ENCODE assay signal across 14 cellular contexts in the genomic region with DNA sequence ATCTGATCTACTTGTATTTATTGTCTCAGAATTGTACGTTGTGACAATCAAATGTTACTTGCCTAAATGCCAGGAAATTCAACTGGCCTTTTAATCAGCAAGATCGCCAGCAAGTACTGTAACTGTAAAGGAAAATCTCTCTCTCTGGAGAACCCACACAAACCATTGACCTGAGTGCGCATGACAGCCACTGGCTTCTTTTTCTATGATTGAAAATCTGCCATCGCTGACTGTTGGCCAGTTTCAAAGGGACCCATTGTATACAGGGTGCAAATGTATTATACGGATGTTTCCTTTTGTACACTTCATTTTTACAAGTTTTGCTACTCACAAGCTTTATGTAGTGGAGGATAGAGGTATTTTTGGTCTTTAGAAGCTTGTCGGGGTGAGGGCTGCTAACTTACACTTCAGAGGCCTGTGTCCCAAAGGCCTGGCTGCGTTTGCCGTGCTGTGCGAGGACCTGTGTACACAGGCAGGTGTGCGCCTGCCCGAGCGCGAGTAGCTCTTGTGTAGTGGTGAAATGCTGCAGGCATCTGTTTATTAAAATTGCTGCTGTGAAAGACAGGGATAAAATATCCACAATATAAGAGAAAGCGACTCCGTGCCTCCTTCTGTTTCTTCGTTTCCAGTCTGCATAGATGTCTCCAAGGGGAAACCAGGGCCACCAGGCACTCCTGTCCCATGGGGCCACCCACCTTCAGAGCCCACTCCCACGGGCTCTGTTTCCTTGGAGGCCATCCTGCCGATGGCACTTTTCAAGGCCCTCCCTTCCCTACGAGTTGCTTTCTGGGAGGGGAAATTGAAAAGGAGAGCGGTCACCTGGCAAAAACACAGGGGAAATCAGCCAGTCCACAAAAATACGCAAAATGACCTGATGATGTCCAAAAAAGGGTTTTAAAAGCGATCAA. TPM values are rescaled to one million over a fixed set of nuclear protein-coding genes. Genes with fewer than 3 reads are reported as not detected.
DNase-seq lines count a peak whose midpoint lies in the region; FAIRE-seq and TF ChIP-seq lines count a peak whose summit lies in the region.
"Had no signal": no experiment of that assay in that cellular context is flagged by ENCODE, and none has a peak within 500 bp of the region (broad histone marks: within the 10 kb centered on the region; RNA-seq: fewer than 3 reads in every experiment).

No MANE protein-coding gene starts in this region.

- no peak for TF ChIP-seq CTCF in H1 (IDR thresholded peaks at IDR 0.05; ENCODE audit: control extremely low read depth in 1 of 3, insufficient read depth in 1 of 3, low read depth in 1 of 3, low read length in 3 of 3)

- DNase-seq in D341Med (ENCODE audit: low spot score) (peak; percentile 20), NCI-H2171 (lab: John Stamatoyannopoulos, UW) (peak; percentile 18), H1 (ENCODE audit: low read depth in 1 of 2, low spot score in 2 of 2) (no peak), pons (ENCODE audit: low spot score) (peak; percentile 89), T-helper 9 cell (no peak), RCC 7860 (ENCODE audit: low spot score) (no peak)
- DNase-seq in activated T-helper 1 cell treated with anti-CD3 and anti-CD28 coated beads, Interleukin-12 subunit alpha, Interleukin-12 subunit beta, Interleukin-2, Interleukin-4 antibody, amounts not matched to agents 30 ng/mL and 10 ng/mL and 1 ng/mL, durations not matched to agents 14 hours and 24 hours and 36 hours (ENCODE audit: low spot score): no peak
- DNase-seq: activated gamma-delta T cell, aorta, GM23248, NCI-H1048, NCI-H2081 treated with DMSO at 0.1 percent for 48 hours had no signal

- no peak overlapping the region for H3K4ac ChIP-seq in H1 (replicated peaks; ENCODE audit: insufficient read length, low read depth, low read length)

- H4K91ac ChIP-seq in H1 (replicated peaks; ENCODE audit: insufficient read length, low read length): no peak overlapping the region

- POLR2A ChIA-PET in H1 (lab: Charles Lee; ENCODE audit: partially characterized antibody): interaction anchor here (1.7 to 1.8 kb wide), 2 partner anchors 14 to 25 kb away, joined by 4 to 5 read pairs; a partner anchor contains a TSS

- peak overlapping the region in 1 of 4 experiments; percentile 56; a peak in 1 of 8 replicates for H3K4me3 ChIP-seq in H1 (ENCODE audit: extremely low read depth in 1 of 4, insufficient read depth in 2 of 4, low read depth in 3 of 4, low read length in 4 of 4)
- H3K4me3 ChIP-seq: GM23248 had no signal

- H3K27ac ChIP-seq in H1 (ENCODE audit: low read depth, low read length): no peak overlapping the region
- H3K27ac ChIP-seq: GM23248, KMS-11 had no signal

- H3K18ac ChIP-seq in H1 (ENCODE audit: extremely low read depth, low read length): no peak overlapping the region

- peaks cover 0 to 12% (median 9%) of the 10 kb centered on the region in 4 experiments; a peak in 6 of 7 replicates for H3K4me1 ChIP-seq in H1 (replicated peaks in 1 of 4; ENCODE audit: control insufficient read depth in 3 of 4, insufficient read depth in 4 of 4, low read length in 3 of 4)

- no peak overlapping the region for H2BK5ac ChIP-seq in H1 (ENCODE audit: low read depth, low read length)

- no peaks in the 10 kb centered on the region for H3K9me3 Mint-ChIP-seq in activated T-helper 1 cell treated with anti-CD3 and anti-CD28 coated beads, Interleukin-12 subunit alpha, Interleukin-12 subunit beta, Interleukin-2, Interleukin-4 antibody, amounts not matched to agents 30 ng/mL and 10 ng/mL and 1 ng/mL, durations not matched to agents 14 hours and 24 hours and 36 hours
- H3K9me3 Mint-ChIP-seq: T-helper 1 cell treated with Interleukin-12 subunit alpha and Interleukin-12 subunit beta and Interleukin-4 antibody, amounts not matched to agents 30 μg/mL and 1 μg/mL, for 36 hours had no signal

- H3K4me1 Mint-ChIP-seq in activated T-helper 1 cell treated with anti-CD3 and anti-CD28 coated beads, Interleukin-12 subunit alpha, Interleukin-12 subunit beta, Interleukin-2, Interleukin-4 antibody, amounts not matched to agents 30 ng/mL and 10 ng/mL and 1 ng/mL, durations not matched to agents 14 hours and 24 hours and 36 hours (ENCODE audit: low read depth): peaks cover 11% of the 10 kb centered on the region

- TF ChIP-seq RAD21 in H1 (IDR thresholded peaks at IDR 0.05 in 1 of 2, conservative IDR thresholded peaks at IDR 0.05 in 1 of 2; ENCODE audit: low read depth in 2 of 2, low read length in 2 of 2): no peak

- peaks cover 3% of the 10 kb centered on the region for H3K27me3 Mint-ChIP-seq in activated T-helper 1 cell treated with anti-CD3 and anti-CD28 coated beads, Interleukin-12 subunit alpha, Interleukin-12 subunit beta, Interleukin-2, Interleukin-4 antibody, amounts not matched to agents 30 ng/mL and 10 ng/mL and 1 ng/mL, durations not matched to agents 14 hours and 24 hours and 36 hours (ENCODE audit: insufficient read depth)

- no peak for FAIRE-seq in H1 (lab: Jason Lieb, UNC)
- no peak for FAIRE-seq in RCC 7860 (lab: Jason Lieb, UNC)

- no peaks in the 10 kb centered on the region for H3K27me3 ChIP-seq in H1 (replicated peaks in 1 of 4; ENCODE audit: control insufficient read depth in 3 of 4, extremely low read depth in 1 of 4, insufficient read depth in 3 of 4, low read length in 3 of 4)

- H2BK12ac ChIP-seq in H1 (ENCODE audit: low read depth, low read length): no peak overlapping the region

- intact Hi-C loops in activated T-helper 1 cell treated with anti-CD3 and anti-CD28 coated beads, Interleukin-12 subunit alpha, Interleukin-12 subunit beta, Interleukin-2, Interleukin-4 antibody, amounts not matched to agents 30 ng/mL and 10 ng/mL and 1 ng/mL, durations not matched to agents 14 hours and 24 hours and 36 hours (cut with micrococcal nuclease): no loop called here

- H4K20me1 ChIP-seq in H1 (replicated peaks in 1 of 2; ENCODE audit: control insufficient read depth in 1 of 2, insufficient read depth in 2 of 2, low read length in 2 of 2): peaks cover 0 to 2% of the 10 kb centered on the region in 2 experiments

- peak overlapping the region; percentile 70 to 78; a peak in 3 of 4 replicates for H3K4me2 ChIP-seq in H1 (ENCODE audit: insufficient read depth in 1 of 2, low read depth in 2 of 2, low read length in 2 of 2)
- H3K4me2 ChIP-seq: KMS-11 had no signal

- H3K9me3 ChIP-seq in H1 (ENCODE audit: insufficient read depth in 2 of 2, low read depth in 1 of 2, low read length in 1 of 2): no peaks in the 10 kb centered on the region

- H2AFZ ChIP-seq in H1 (ENCODE audit: low read length): 0 out of 2 replicates have a peak overlapping the region, but pooled peaks have one; percentile 79
- H2AFZ ChIP-seq: GM23248 had no signal

- no peak overlapping the region for H3K23ac ChIP-seq in H1 (ENCODE audit: insufficient read length)

- no peaks in the 10 kb centered on the region for H3K79me1 ChIP-seq in H1 (ENCODE audit: low read depth, low read length)

- H2BK15ac ChIP-seq in H1 (ENCODE audit: low read length): no peak overlapping the region

- no peak overlapping the region for H2AK5ac ChIP-seq in H1 (ENCODE audit: low read depth, low read length)

- TF ChIP-seq EP300 in H1 (IDR thresholded peaks at IDR 0.05; ENCODE audit: borderline replicate concordance in 1 of 2, low read depth in 2 of 2, low read length in 2 of 2): no peak

- peaks cover 11% of the 10 kb centered on the region for H3K36me3 Mint-ChIP-seq in activated T-helper 1 cell treated with anti-CD3 and anti-CD28 coated beads, Interleukin-12 subunit alpha, Interleukin-12 subunit beta, Interleukin-2, Interleukin-4 antibody, amounts not matched to agents 30 ng/mL and 10 ng/mL and 1 ng/mL, durations not matched to agents 14 hours and 24 hours and 36 hours (ENCODE audit: low read depth)

- CTCF ChIA-PET in H1 (lab: Charles Lee; ENCODE audit: partially characterized antibody): interaction anchor here (0.8 to 3.1 kb wide), 4 partner anchors 9 to 176 kb away, joined by 3 to 15 read pairs (median 3); no protein-coding TSS in a partner anchor

- H3K14ac ChIP-seq in H1 (ENCODE audit: insufficient read length): no peak overlapping the region

- no peak overlapping the region for H3K27ac Mint-ChIP-seq in activated T-helper 1 cell treated with anti-CD3 and anti-CD28 coated beads, Interleukin-12 subunit alpha, Interleukin-12 subunit beta, Interleukin-2, Interleukin-4 antibody, amounts not matched to agents 30 ng/mL and 10 ng/mL and 1 ng/mL, durations not matched to agents 14 hours and 24 hours and 36 hours
- H3K27ac Mint-ChIP-seq: T-helper 1 cell treated with Interleukin-12 subunit alpha and Interleukin-12 subunit beta and Interleukin-4 antibody, amounts not matched to agents 30 μg/mL and 1 μg/mL, for 36 hours had no signal

- H3K9ac ChIP-seq in H1 (replicated peaks in 1 of 4; ENCODE audit: extremely low read depth in 1 of 4, low read depth in 3 of 4, low read length in 3 of 4): no peak overlapping the region
- H3K9ac ChIP-seq: GM23248, KMS-11 had no signal

- no peak overlapping the region for H2BK120ac ChIP-seq in H1 (replicated peaks; ENCODE audit: low read depth, low read length)

- TF ChIP-seq POLR2A in H1 (IDR thresholded peaks at IDR 0.05; ENCODE audit: control extremely low read depth in 1 of 2, low read depth in 2 of 2, low read length in 2 of 2): no peak

- H3K23me2 ChIP-seq in H1 (ENCODE audit: low read depth, low read length): no peaks in the 10 kb centered on the region

- no peaks in the 10 kb centered on the region for H3K79me2 ChIP-seq in H1 (ENCODE audit: control insufficient read depth in 1 of 2, insufficient read depth in 2 of 2, low read length in 2 of 2)

- 0 out of 2 replicates have a peak overlapping the region, but pooled peaks have one; percentile 28 for H4K8ac ChIP-seq in H1 (ENCODE audit: extremely low read depth, insufficient read depth, low read length)

- no peak overlapping the region for H2BK20ac ChIP-seq in H1 (ENCODE audit: low read length)

- H4K5ac ChIP-seq in H1 (ENCODE audit: insufficient read length, low read depth, low read length): no peak overlapping the region

- no peak overlapping the region for H3K4me3 Mint-ChIP-seq in activated T-helper 1 cell treated with anti-CD3 and anti-CD28 coated beads, Interleukin-12 subunit alpha, Interleukin-12 subunit beta, Interleukin-2, Interleukin-4 antibody, amounts not matched to agents 30 ng/mL and 10 ng/mL and 1 ng/mL, durations not matched to agents 14 hours and 24 hours and 36 hours
- H3K4me3 Mint-ChIP-seq: T-helper 1 cell treated with Interleukin-12 subunit alpha and Interleukin-12 subunit beta and Interleukin-4 antibody, amounts not matched to agents 30 μg/mL and 1 μg/mL, for 36 hours had no signal

- no peaks in the 10 kb centered on the region for H3K36me3 ChIP-seq in H1 (ENCODE audit: control insufficient read depth in 2 of 4, insufficient read depth in 4 of 4, low read length in 3 of 4)

- WGBS in H1 (ENCODE audit: extremely low coverage in 1 of 2, insufficient coverage in 1 of 2, insufficient read length in 1 of 2, insufficient replicate concordance in 2 of 2, low coverage in 1 of 2, low lambda C conversion rate in 2 of 2, missing lambda C conversion rate in 1 of 2), 2 experiments: 87% methylated on average over 22 of the region's 22 CpGs; no CpG with 5 or more reads in 1 of the 2 experiments

- H3K56ac ChIP-seq in H1 (replicated peaks; ENCODE audit: insufficient read length, low read depth, low read length): no peak overlapping the region

RNA-seq across cellular contexts. Expression of a gene that starts 25.3 kb away (rescaled TPM):
- 29.8 and 31.0 TPM in 2 replicates for total RNA-seq in H1 (2021; fragmentation: NEBNext Ultra II Directional; extraction: Animal tissue kit (Norgen Biotek cat#: 25700))
- polyA plus RNA-seq in H1 (2011; rRNA removed): 18.5 and 22.7 TPM in 2 replicates
- 18.0 TPM for polyA plus RNA-seq in H1 (2011; cell fraction: cytosol; rRNA removed)
- 51.7 TPM for polyA plus RNA-seq in H1 (2011; cell fraction: nucleus; rRNA removed)
- 16.4 to 22.2 TPM (median 19.2 TPM) in 4 replicates for polyA plus RNA-seq in H1 (2012, experiment 1 of 2)
- polyA plus RNA-seq in H1 (2012, experiment 2 of 2): 4.7 TPM
- 14.6 TPM for polyA plus RNA-seq in H1 (2013, experiment 1 of 2)
- 15.8 TPM for polyA plus RNA-seq in H1 (2013, experiment 2 of 2)
- 35.8 and 36.3 TPM in 2 replicates for polyA minus RNA-seq in H1 (2011; rRNA and poly(A)+ RNA removed)
- polyA minus RNA-seq in H1 (2011; cell fraction: cytosol; rRNA and poly(A)+ RNA removed): 17.6 TPM
- 42.6 TPM for polyA minus RNA-seq in H1 (2011; cell fraction: nucleus; rRNA and poly(A)+ RNA removed)
- 85.5 and 95.3 TPM in 2 replicates for total RNA-seq in activated T-helper 1 cell treated with anti-CD3 and anti-CD28 coated beads, Interleukin-12 subunit alpha, Interleukin-12 subunit beta, Interleukin-2, Interleukin-4 antibody, amounts not matched to agents 30 ng/mL and 10 ng/mL and 1 ng/mL, durations not matched to agents 14 hours and 24 hours and 36 hours

Comparison
In these comparisons a context has a peak if more than half of its experiments do, and no peak if none do; other contexts are left out.
1. DNase-seq: peak in D341Med (single experiment), NCI-H2171 (single experiment) and pons (single experiment); none in H1 (0 of 2), activated T-helper 1 cell treated with anti-CD3 and anti-CD28 coated beads, Interleukin-12 subunit alpha, Interleukin-12 subunit beta, Interleukin-2, Interleukin-4 antibody, amounts not matched to agents 30 ng/mL and 10 ng/mL and 1 ng/mL, durations not matched to agents 14 hours and 24 hours and 36 hours (single experiment), T-helper 9 cell (single experiment) and RCC 7860 (single experiment).